ENCODE assay signal across 13 cellular contexts in genomic region chr6:88881451-88881850, GRCh38.
"Had no signal": no experiment of that assay in that cellular context is flagged by ENCODE, and none has a peak within 500 bp of the region (broad histone marks: within the 10 kb centered on the region; RNA-seq: fewer than 3 reads in every experiment).

No MANE protein-coding gene starts in this region.

- ATAC-seq: gastrocnemius medialis; heart left ventricle; left colon; stimulated activated memory B cell treated with anti-CD40 and anti-IgM and Interleukin-4, amounts not matched to agents 10 μg/mL and 1 μg/mL and 100 μg/mL, for 72 hours; T-cell had no signal

- H3K27me3 ChIP-seq: adrenal gland, gastrocnemius medialis, heart left ventricle, thyroid gland had no signal

- DNase-seq: activated CD4-positive, CD25-positive, alpha-beta regulatory T cell treated with anti-CD3 and anti-CD28 coated beads, Interleukin-2, amount 50 U/mL, for 72 hours; activated naive CD4-positive, alpha-beta T cell treated with anti-CD3 and anti-CD28 coated beads, Interleukin-2, amount 10 ng/mL, durations not matched to agents 7 days and 5 days; adrenal gland; gastrocnemius medialis; heart left ventricle; immature natural killer cell; left colon; naive B cell; retina; T-cell; T1000; thyroid gland had no signal

- H3K4me1 ChIP-seq: adrenal gland, gastrocnemius medialis had no signal

- H3K27ac ChIP-seq: adrenal gland, gastrocnemius medialis, heart left ventricle, thyroid gland had no signal

- H3K36me3 ChIP-seq: adrenal gland, gastrocnemius medialis, thyroid gland had no signal

- H3K9me3 ChIP-seq: adrenal gland, gastrocnemius medialis, thyroid gland had no signal

- H3K4me3 ChIP-seq: adrenal gland, gastrocnemius medialis, heart left ventricle, thyroid gland had no signal
